ENCODE assay signal across 10 cellular contexts in the genomic region with DNA sequence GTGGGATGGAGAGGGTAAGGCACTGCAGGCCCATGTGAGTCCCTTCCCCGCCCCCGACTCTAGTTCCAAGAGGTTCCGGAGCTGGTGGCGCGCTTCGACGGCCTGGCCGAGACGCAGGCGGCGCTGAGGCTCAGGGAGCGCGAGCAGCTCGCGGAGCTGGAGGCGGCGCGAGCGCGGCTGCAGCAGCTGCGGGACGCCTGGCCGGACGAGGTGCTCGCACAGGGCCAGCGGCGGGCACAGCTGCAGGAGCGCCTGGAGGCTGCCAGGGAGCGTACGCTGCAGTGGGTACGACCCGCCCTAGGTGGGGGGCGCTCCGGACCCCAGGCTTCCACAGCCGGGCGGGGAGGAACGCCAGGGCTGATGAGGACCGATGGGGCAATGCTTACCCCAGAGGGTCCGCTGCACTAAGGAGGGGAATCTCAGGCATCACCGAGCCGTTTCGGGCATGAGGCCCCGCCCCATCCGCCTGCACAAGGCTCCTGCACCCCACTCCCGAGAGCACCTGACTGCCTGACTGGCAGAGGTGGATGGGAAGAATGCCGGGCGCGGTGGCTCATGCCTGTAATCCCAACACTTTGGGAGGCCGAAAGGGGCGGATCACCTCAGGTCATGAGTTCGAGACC. TPM values are rescaled to one million over a fixed set of nuclear protein-coding genes. Genes with fewer than 3 reads are reported as not detected.
DNase-seq lines count a peak whose midpoint lies in the region; FAIRE-seq and TF ChIP-seq lines count a peak whose summit lies in the region.
"Had no signal": no experiment of that assay in that cellular context is flagged by ENCODE, and none has a peak within 500 bp of the region (broad histone marks: within the 10 kb centered on the region; RNA-seq: fewer than 3 reads in every experiment).

No MANE protein-coding gene starts in this region.

- peaks cover 24% of the 10 kb centered on the region for H3K27me3 Mint-ChIP-seq in activated T-cell treated with anti-CD3 and anti-CD28 coated beads, Interleukin-2, amount 50 U/mL, for 24 hours
- H3K27me3 Mint-ChIP-seq in HFFc6 (ENCODE audit: insufficient read depth), result peaks cover 24% of the 10 kb centered on the region

- H3K9me3 Mint-ChIP-seq in activated T-cell treated with anti-CD3 and anti-CD28 coated beads, Interleukin-2, amount 50 U/mL, for 24 hours, result no peaks in the 10 kb centered on the region
- no peaks in the 10 kb centered on the region for H3K9me3 Mint-ChIP-seq in HFFc6

- TF ChIP-seq CTCF in cardiac muscle cell (IDR thresholded peaks at IDR 0.05; ENCODE audit: low read depth, low read length) (no peak), right atrium auricular region (IDR thresholded peaks at IDR 0.05) (no peak), testis (IDR thresholded peaks at IDR 0.05) (no peak), HFFc6 (IDR thresholded peaks at IDR 0.05) (no peak), brain microvascular endothelial cell (IDR thresholded peaks at IDR 0.05; ENCODE audit: low read depth, low read length, missing control alignments) (no peak), kidney (IDR thresholded peaks at IDR 0.05; ENCODE audit: borderline replicate concordance, extremely low read depth, insufficient read depth) (no peak)

- intact Hi-C loops in testis (cut with DNase I; ENCODE audit: low total_unique reads), result loop anchor here (10.0 kb wide), 1 partner anchor 100 kb away; a partner anchor contains a TSS
- intact Hi-C loops in kidney (cut with DNase I), result no loop called here

- H3K4me1 ChIP-seq in cardiac muscle cell (ENCODE audit: low read depth) (no peaks in the 10 kb centered on the region), right atrium auricular region (peaks cover 0 to 30% of the 10 kb centered on the region in 2 donors), iPS DF 6.9 (ENCODE audit: control insufficient read depth, insufficient read depth, low read length) (peaks cover 3% of the 10 kb centered on the region; the same call in 1 of the 2 replicates), testis (no peaks in the 10 kb centered on the region), kidney (ENCODE audit: control insufficient read depth in 1 of 2, insufficient read depth in 1 of 2, low read depth in 1 of 2, low read length in 2 of 2) (peaks cover 0 to 7% of the 10 kb centered on the region in 2 donors)

- peaks cover 32% of the 10 kb centered on the region for H3K4me1 Mint-ChIP-seq in activated T-cell treated with anti-CD3 and anti-CD28 coated beads, Interleukin-2, amount 50 U/mL, for 24 hours (ENCODE audit: low read depth)
- H3K4me1 Mint-ChIP-seq in HFFc6 (ENCODE audit: low read depth), result peaks cover 21% of the 10 kb centered on the region

- H3K4me3 Mint-ChIP-seq in activated T-cell treated with anti-CD3 and anti-CD28 coated beads, Interleukin-2, amount 50 U/mL, for 24 hours, result peak overlapping the region; percentile 75
- H3K4me3 Mint-ChIP-seq in HFFc6, result no peak overlapping the region

- no CpG with 5 or more reads among the region's 51 CpGs for WGBS in iPS DF 6.9 (ENCODE audit: insufficient coverage, insufficient read length)
- WGBS in testis, 2 donors, result 7 to 39% methylated on average over 3 to 48 of the region's 51 CpGs

- DNase-seq in cardiac muscle cell (ENCODE audit: low read depth in 1 of 2, low spot score in 1 of 2), result peak; percentile 44 to 75
- DNase-seq in right atrium auricular region (ENCODE audit: low spot score), result no peak
- peak; percentile 51 for DNase-seq in activated T-cell treated with anti-CD3 and anti-CD28 coated beads, Interleukin-2, amount 50 U/mL, for 24 hours
- no peak for DNase-seq in iPS DF 6.9 (ENCODE audit: low read depth, low spot score)
- DNase-seq in testis, result no peak
- DNase-seq in HFFc6, result no peak
- no peak for DNase-seq in brain microvascular endothelial cell
- DNase-seq in kidney, result no peak

- FAIRE-seq in kidney (lab: Jason Lieb, UNC), result no peak

- no peak for TF ChIP-seq POLR2A in testis (IDR thresholded peaks at IDR 0.05)

- H3K9me3 ChIP-seq in cardiac muscle cell (ENCODE audit: low read depth) (no peaks in the 10 kb centered on the region), right atrium auricular region (no peaks in the 10 kb centered on the region), iPS DF 6.9 (ENCODE audit: control insufficient read depth, insufficient read depth, low read length) (no peaks in the 10 kb centered on the region), testis (no peaks in the 10 kb centered on the region), kidney (ENCODE audit: control insufficient read depth in 1 of 2, low read length in 2 of 2) (no peaks in the 10 kb centered on the region)
- H3K9me3 ChIP-seq: upper lobe of left lung had no signal

- no peak overlapping the region for H3K9ac ChIP-seq in kidney (ENCODE audit: low read length in 2 of 2)

- H3K27me3 ChIP-seq in cardiac muscle cell (peaks cover 59% of the 10 kb centered on the region), right atrium auricular region (peaks cover 7 to 15% of the 10 kb centered on the region in 2 donors), iPS DF 6.9 (ENCODE audit: control insufficient read depth, insufficient read depth, low read length) (peaks cover 3% of the 10 kb centered on the region; the same call in 1 of the 2 replicates), testis (no peaks in the 10 kb centered on the region), brain microvascular endothelial cell (replicated peaks) (peaks cover 17% of the 10 kb centered on the region)

- in situ Hi-C loops in brain microvascular endothelial cell (cut with HindIII; ENCODE audit: low pct_ligation_motif_present, low sequenced_read_pairs), result loop anchor here (25.0 kb wide), 1 partner anchor 117 kb away; no protein-coding TSS in a partner anchor

- H3K36me3 ChIP-seq in cardiac muscle cell (peaks cover 6% of the 10 kb centered on the region), right atrium auricular region (peaks cover 17% of the 10 kb centered on the region), iPS DF 6.9 (ENCODE audit: control insufficient read depth, insufficient read depth, low read length) (peaks cover 16% of the 10 kb centered on the region), testis (ENCODE audit: low read depth, missing control alignments) (no peaks in the 10 kb centered on the region), brain microvascular endothelial cell (replicated peaks) (peaks cover 17% of the 10 kb centered on the region), kidney (ENCODE audit: control insufficient read depth in 1 of 2, insufficient read depth in 2 of 2, low read length in 2 of 2) (peaks cover 7 to 16% of the 10 kb centered on the region in 2 donors)

- no peak overlapping the region for H3K27ac Mint-ChIP-seq in activated T-cell treated with anti-CD3 and anti-CD28 coated beads, Interleukin-2, amount 50 U/mL, for 24 hours
- H3K27ac Mint-ChIP-seq in HFFc6, result no peak overlapping the region

- H3K36me3 Mint-ChIP-seq in activated T-cell treated with anti-CD3 and anti-CD28 coated beads, Interleukin-2, amount 50 U/mL, for 24 hours (ENCODE audit: low read depth), result peaks cover 29% of the 10 kb centered on the region
- H3K36me3 Mint-ChIP-seq in HFFc6 (ENCODE audit: low read depth), result no peaks in the 10 kb centered on the region

- H3K27ac ChIP-seq in cardiac muscle cell (no peak overlapping the region), right atrium auricular region (no peak overlapping the region), iPS DF 6.9 (ENCODE audit: low read length) (no peak overlapping the region), testis (no peak overlapping the region), brain microvascular endothelial cell (no peak overlapping the region), kidney (ENCODE audit: low read depth in 2 of 2, low read length in 2 of 2) (no peak overlapping the region)
- H3K27ac ChIP-seq: SK-N-MC, upper lobe of left lung had no signal

- H3K4me3 ChIP-seq in cardiac muscle cell (peak overlapping the region; percentile 10), right atrium auricular region (peak overlapping the region in 1 of 2 donors; percentile 31), iPS DF 6.9 (ENCODE audit: low read length) (peak overlapping the region; percentile 42; the same call in 1 of the 2 replicates), testis (peak overlapping the region; percentile 5 to 7), brain microvascular endothelial cell (ENCODE audit: low read depth, low read length) (no peak overlapping the region), kidney (ENCODE audit: low read length in 2 of 2) (no peak overlapping the region)
- H3K4me3 ChIP-seq: SK-N-MC had no signal

RNA-seq across cellular contexts. Expression of a gene that starts 4.9 kb away (rescaled TPM):
- total RNA-seq in cardiac muscle cell (not detected in 2 replicates), right atrium auricular region (not detected), testis (under 1 TPM in 1 of 2 donors, not detected in 1; 0.81 TPM), kidney (2.4 TPM)
- polyA plus RNA-seq in cardiac muscle cell (not detected in 2 replicates), testis (ENCODE audit: insufficient read depth, low read depth, low replicate concordance) (1.2 TPM), kidney (ENCODE audit: insufficient read depth, low read depth, low replicate concordance) (0.52 TPM)
- total RNA-seq in HFFc6 (2021; fragmentation: NEBNext Ultra II Directional; extraction: Animal tissue kit (Norgen Biotek cat#: 25700)), result under 1 TPM in 1 of 6 experiments, not detected in 5; 0.17 TPM

RNA-seq across cellular contexts. Expression of a gene that starts 18.9 kb away (rescaled TPM):
- total RNA-seq in cardiac muscle cell (0.32 and 0.33 TPM in 2 replicates), right atrium auricular region (not detected), testis (10 to 100 TPM; 18.2 to 20.1 TPM), kidney (58.3 TPM)
- polyA plus RNA-seq in cardiac muscle cell (0.24 TPM in 1 of 2 replicates, not detected in the other), testis (ENCODE audit: insufficient read depth, low read depth, low replicate concordance) (5.0 TPM), kidney (ENCODE audit: insufficient read depth, low read depth, low replicate concordance) (23.5 TPM)
- not detected for total RNA-seq in HFFc6 (2021; fragmentation: NEBNext Ultra II Directional; extraction: Animal tissue kit (Norgen Biotek cat#: 25700))

RNA-seq across cellular contexts. Expression of a gene that starts 30.8 kb away (rescaled TPM):
- 72.6 and 148 TPM in 2 replicates for total RNA-seq in cardiac muscle cell
- polyA plus RNA-seq in cardiac muscle cell, result 49.2 and 59.7 TPM in 2 replicates
- total RNA-seq in right atrium auricular region, result 10 to 100 TPM; 35.1 to 38.0 TPM
- total RNA-seq in testis, result 10 to 100 TPM; 62.4 to 63.6 TPM
- 40.3 TPM for polyA plus RNA-seq in testis (ENCODE audit: insufficient read depth, low read depth, low replicate concordance)
- total RNA-seq in HFFc6 (2021; fragmentation: NEBNext Ultra II Directional; extraction: Animal tissue kit (Norgen Biotek cat#: 25700)), result 10 to 100 TPM; 60.1 to 71.0 (median 61.9) TPM
- 62.0 TPM for total RNA-seq in kidney
- polyA plus RNA-seq in kidney (ENCODE audit: insufficient read depth, low read depth, low replicate concordance), result 55.4 TPM

RNA-seq across cellular contexts. Expression of a gene that starts 31.1 kb away (rescaled TPM):
- total RNA-seq in cardiac muscle cell (40.7 and 44.4 TPM in 2 replicates), right atrium auricular region (10 to 100 TPM; 18.2 to 25.4 TPM), testis (10 to 100 TPM; 20.9 to 22.1 TPM), kidney (14.6 TPM)
- polyA plus RNA-seq in cardiac muscle cell (36.1 and 39.7 TPM in 2 replicates), testis (ENCODE audit: insufficient read depth, low read depth, low replicate concordance) (14.3 TPM), kidney (ENCODE audit: insufficient read depth, low read depth, low replicate concordance) (31.6 TPM)
- 10 to 100 TPM; 18.0 to 20.9 (median 18.7) TPM for total RNA-seq in HFFc6 (2021; fragmentation: NEBNext Ultra II Directional; extraction: Animal tissue kit (Norgen Biotek cat#: 25700))

Comparison
In these comparisons a context has a peak if more than half of its experiments do, and no peak if none do; other contexts are left out.
1. DNase-seq: peak in cardiac muscle cell (2 of 2) and activated T-cell treated with anti-CD3 and anti-CD28 coated beads, Interleukin-2, amount 50 U/mL, for 24 hours (single experiment); none in right atrium auricular region (single experiment), iPS DF 6.9 (single experiment), testis (single experiment), HFFc6 (single experiment), brain microvascular endothelial cell (single experiment) and kidney (single experiment).
2. H3K4me3 ChIP-seq: peak in cardiac muscle cell (single experiment), iPS DF 6.9 (single experiment) and testis (2 of 2); none in brain microvascular endothelial cell (single experiment) and kidney (0 of 2).
3. RNA of a gene that starts 18.9 kb away (total RNA-seq): 58.3 TPM in kidney (single experiment) and 18.2 to 20.1 TPM in testis; 0.32 to 0.33 TPM in cardiac muscle cell, not detected in right atrium auricular region and not detected in HFFc6; every median in the first group is over 10 times any median in the second.